20 cellular contexts compared by ENCODE assay signal in the genomic region with DNA sequence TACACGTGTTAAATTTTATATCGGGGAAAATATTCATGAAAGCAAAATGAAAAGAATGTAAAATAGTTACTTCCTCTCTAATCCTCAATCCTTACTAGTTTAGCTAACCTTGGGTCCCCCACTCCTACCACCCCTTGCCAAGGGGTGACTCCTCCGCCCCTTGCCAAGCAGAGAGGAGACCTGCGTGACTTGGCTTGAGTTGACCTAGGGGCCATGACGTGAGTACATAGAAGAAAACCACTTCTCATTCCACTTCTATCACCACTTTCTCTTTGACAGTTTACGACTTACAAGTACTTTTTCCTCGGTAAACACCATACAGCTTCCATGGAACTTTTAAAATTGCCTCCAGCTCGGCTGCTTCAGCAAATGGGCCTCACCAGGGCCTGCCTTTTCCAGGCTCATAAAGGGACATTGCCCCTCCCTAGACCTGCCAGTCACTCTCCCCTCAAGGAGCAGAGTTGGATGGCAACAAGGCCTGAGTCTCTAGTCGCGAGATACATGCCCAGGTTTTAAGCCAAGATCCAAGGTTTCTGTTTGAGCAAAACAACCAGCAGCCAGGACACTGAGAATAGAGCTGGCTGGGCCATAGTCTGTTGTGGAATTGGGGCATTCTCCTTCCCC. TPM values are rescaled to one million over a fixed set of nuclear protein-coding genes. Genes with fewer than 3 reads are reported as not detected.
DNase-seq lines count a peak whose midpoint lies in the region; ATAC-seq, FAIRE-seq and TF ChIP-seq lines count a peak whose summit lies in the region.
"Had no signal": no experiment of that assay in that cellular context is flagged by ENCODE, and none has a peak within 500 bp of the region (broad histone marks: within the 10 kb centered on the region; RNA-seq: fewer than 3 reads in every experiment).

No MANE protein-coding gene starts in this region.

- peaks cover 32% of the 10 kb centered on the region for H3K4me1 Mint-ChIP-seq in activated CD8-positive, alpha-beta T cell treated with anti-CD3 and anti-CD28 coated beads, Interleukin-2, amount 10 ng/mL, durations not matched to agents 7 days and 5 days (ENCODE audit: low read depth)
- peaks cover 25% of the 10 kb centered on the region for H3K4me1 Mint-ChIP-seq in activated CD8-positive, alpha-beta T cell treated with anti-CD3 and anti-CD28 coated beads for 36 hours (ENCODE audit: low read depth)
- H3K4me1 Mint-ChIP-seq in activated CD4-positive, alpha-beta memory T cell treated with anti-CD3 and anti-CD28 coated beads for 36 hours (ENCODE audit: low read depth) = peaks cover 16% of the 10 kb centered on the region

- H3K4me1 ChIP-seq in kidney (ENCODE audit: control insufficient read depth in 1 of 2, insufficient read depth in 1 of 2, low read depth in 1 of 2, low read length in 2 of 2) (no peaks in the 10 kb centered on the region), sigmoid colon (no peaks in the 10 kb centered on the region)
- H3K4me1 ChIP-seq: Peyer's patch had no signal

- no peaks in the 10 kb centered on the region for H3K9me3 Mint-ChIP-seq in activated CD8-positive, alpha-beta T cell treated with anti-CD3 and anti-CD28 coated beads, Interleukin-2, amount 10 ng/mL, durations not matched to agents 7 days and 5 days (ENCODE audit: insufficient read depth)
- H3K9me3 Mint-ChIP-seq in activated CD8-positive, alpha-beta T cell treated with anti-CD3 and anti-CD28 coated beads for 36 hours = no peaks in the 10 kb centered on the region
- H3K9me3 Mint-ChIP-seq in activated CD4-positive, alpha-beta memory T cell treated with anti-CD3 and anti-CD28 coated beads for 36 hours = no peaks in the 10 kb centered on the region

- H3K4me3 ChIP-seq in kidney (ENCODE audit: low read length in 2 of 2) = no peak overlapping the region
- H3K4me3 ChIP-seq in sigmoid colon = no peak overlapping the region
- H3K4me3 ChIP-seq: A549; BLaER1 treated with 17β-estradiol and CSF1 and Interleukin-3, amounts not matched to agents 10 nM and 100 nM; GM23248; Peyer's patch had no signal

- no peak overlapping the region for H3K4me3 Mint-ChIP-seq in activated CD8-positive, alpha-beta T cell treated with anti-CD3 and anti-CD28 coated beads, Interleukin-2, amount 10 ng/mL, durations not matched to agents 7 days and 5 days
- no peak overlapping the region for H3K4me3 Mint-ChIP-seq in activated CD8-positive, alpha-beta T cell treated with anti-CD3 and anti-CD28 coated beads for 36 hours
- H3K4me3 Mint-ChIP-seq in activated CD4-positive, alpha-beta memory T cell treated with anti-CD3 and anti-CD28 coated beads for 36 hours = no peak overlapping the region

- POLR2A ChIA-PET in activated CD8-positive, alpha-beta T cell treated with anti-CD3 and anti-CD28 coated beads, Interleukin-2, amount 10 ng/mL, durations not matched to agents 7 days and 5 days (lab: Charles Lee) = interaction anchor here (0.9 kb wide), 1 partner anchor 27 kb away, joined by 6 read pairs; no protein-coding TSS in a partner anchor
- POLR2A ChIA-PET in activated CD8-positive, alpha-beta T cell treated with anti-CD3 and anti-CD28 coated beads for 36 hours (lab: Charles Lee) = interaction anchor here (0.6 to 1.8 kb wide), 5 partner anchors 8 to 57 kb away, joined by 3 to 12 read pairs (median 3); no protein-coding TSS in a partner anchor
- POLR2A ChIA-PET in activated CD4-positive, alpha-beta memory T cell treated with anti-CD3 and anti-CD28 coated beads for 36 hours (lab: Charles Lee) = no interaction called here

- TF ChIP-seq CTCF in activated CD8-positive, alpha-beta T cell treated with anti-CD3 and anti-CD28 coated beads for 36 hours (IDR thresholded peaks at IDR 0.05) = no peak
- TF ChIP-seq CTCF in kidney (IDR thresholded peaks at IDR 0.05; ENCODE audit: borderline replicate concordance, extremely low read depth, insufficient read depth) (no peak), sigmoid colon (IDR thresholded peaks at IDR 0.05) (no peak)

- H3K36me3 Mint-ChIP-seq in activated CD8-positive, alpha-beta T cell treated with anti-CD3 and anti-CD28 coated beads, Interleukin-2, amount 10 ng/mL, durations not matched to agents 7 days and 5 days (ENCODE audit: low read depth) = peaks cover 26% of the 10 kb centered on the region
- peaks cover 6% of the 10 kb centered on the region for H3K36me3 Mint-ChIP-seq in activated CD8-positive, alpha-beta T cell treated with anti-CD3 and anti-CD28 coated beads for 36 hours (ENCODE audit: low read depth)
- H3K36me3 Mint-ChIP-seq in activated CD4-positive, alpha-beta memory T cell treated with anti-CD3 and anti-CD28 coated beads for 36 hours = no peaks in the 10 kb centered on the region

- no peaks in the 10 kb centered on the region for H3K27me3 ChIP-seq in sigmoid colon
- H3K27me3 ChIP-seq: BLaER1 treated with 17β-estradiol and CSF1 and Interleukin-3, amounts not matched to agents 10 nM and 100 nM; Peyer's patch had no signal

- no peak for DNase-seq in activated CD8-positive, alpha-beta T cell treated with anti-CD3 and anti-CD28 coated beads, Interleukin-2, amount 10 ng/mL, durations not matched to agents 7 days and 5 days
- no peak for DNase-seq in activated CD8-positive, alpha-beta T cell treated with anti-CD3 and anti-CD28 coated beads for 36 hours
- DNase-seq in kidney = peak; percentile 46
- DNase-seq in sigmoid colon = peak; percentile 37
- no peak for DNase-seq in activated CD4-positive, alpha-beta memory T cell treated with anti-CD3 and anti-CD28 coated beads for 36 hours
- DNase-seq: GF-D8, GM23248, KBM-7, NCI-H1105, NCI-H1694, NCI-H2107, NCI-H2227 treated with DMSO at 0.1 percent for 48 hours, Peyer's patch, Right ventricle myocardium superior had no signal

- no peaks in the 10 kb centered on the region; the same call in 1 of the 2 replicates for H3K36me3 ChIP-seq in KOPT-K1 (ENCODE audit: insufficient read depth, low read length)
- H3K36me3 ChIP-seq in kidney (ENCODE audit: control insufficient read depth in 1 of 2, insufficient read depth in 2 of 2, low read length in 2 of 2) = no peaks in the 10 kb centered on the region
- H3K36me3 ChIP-seq in sigmoid colon = peaks cover 0 to 40% (median 1%) of the 10 kb centered on the region in 4 donors
- H3K36me3 ChIP-seq: BLaER1 treated with 17β-estradiol and CSF1 and Interleukin-3, amounts not matched to agents 10 nM and 100 nM; Peyer's patch had no signal

- no peak for FAIRE-seq in kidney (lab: Jason Lieb, UNC)
- FAIRE-seq: A549, GM12891, GM18507 had no signal

- WGBS in sigmoid colon, 2 donors = 75 to 79% methylated on average over 10 of the region's 10 CpGs

- peak overlapping the region; percentile 89 for H3K27ac ChIP-seq in KOPT-K1 (ENCODE audit: low read depth, low read length, poor library complexity, severe bottlenecking)
- H3K27ac ChIP-seq in kidney (ENCODE audit: low read depth in 2 of 2, low read length in 2 of 2) = no peak overlapping the region
- no peak overlapping the region for H3K27ac ChIP-seq in sigmoid colon
- H3K27ac ChIP-seq: A549; BLaER1 treated with 17β-estradiol and CSF1 and Interleukin-3, amounts not matched to agents 10 nM and 100 nM; GM23248; Peyer's patch had no signal

- H3K9ac ChIP-seq in kidney (ENCODE audit: low read length in 2 of 2) = no peak overlapping the region
- H3K9ac ChIP-seq: BLaER1 treated with 17β-estradiol and CSF1 and Interleukin-3, amounts not matched to agents 10 nM and 100 nM; GM23248 had no signal

- no peak for ATAC-seq in activated CD8-positive, alpha-beta T cell treated with anti-CD3 and anti-CD28 coated beads, Interleukin-2, amount 10 ng/mL, durations not matched to agents 7 days and 5 days
- ATAC-seq in activated CD8-positive, alpha-beta T cell treated with anti-CD3 and anti-CD28 coated beads for 36 hours = no peak
- ATAC-seq in GM18909 (IDR thresholded peaks at IDR 0.05; ENCODE audit: poor library complexity, unreplicated experiment) = no peak

- no peak for TF ChIP-seq POLR2A in sigmoid colon (IDR thresholded peaks at IDR 0.05)

- H3K27me3 Mint-ChIP-seq in activated CD8-positive, alpha-beta T cell treated with anti-CD3 and anti-CD28 coated beads, Interleukin-2, amount 10 ng/mL, durations not matched to agents 7 days and 5 days (ENCODE audit: low read depth) = no peaks in the 10 kb centered on the region
- H3K27me3 Mint-ChIP-seq in activated CD8-positive, alpha-beta T cell treated with anti-CD3 and anti-CD28 coated beads for 36 hours = no peaks in the 10 kb centered on the region
- no peaks in the 10 kb centered on the region for H3K27me3 Mint-ChIP-seq in activated CD4-positive, alpha-beta memory T cell treated with anti-CD3 and anti-CD28 coated beads for 36 hours

- peak overlapping the region; percentile 34 for H3K27ac Mint-ChIP-seq in activated CD8-positive, alpha-beta T cell treated with anti-CD3 and anti-CD28 coated beads, Interleukin-2, amount 10 ng/mL, durations not matched to agents 7 days and 5 days
- H3K27ac Mint-ChIP-seq in activated CD8-positive, alpha-beta T cell treated with anti-CD3 and anti-CD28 coated beads for 36 hours = no peak overlapping the region
- H3K27ac Mint-ChIP-seq in activated CD4-positive, alpha-beta memory T cell treated with anti-CD3 and anti-CD28 coated beads for 36 hours = no peak overlapping the region

- CTCF ChIA-PET in activated CD8-positive, alpha-beta T cell treated with anti-CD3 and anti-CD28 coated beads, Interleukin-2, amount 10 ng/mL, durations not matched to agents 7 days and 5 days (lab: Charles Lee) = interaction anchor here (0.7 to 2.7 kb wide), 8 partner anchors 13 to 477 kb away, joined by 3 to 16 read pairs (median 3); partner anchors contain the start of gene FAM110A
- CTCF ChIA-PET in activated CD8-positive, alpha-beta T cell treated with anti-CD3 and anti-CD28 coated beads for 36 hours (lab: Charles Lee) = interaction anchor here (1.0 to 3.1 kb wide), 6 partner anchors 11 to 205 kb away, joined by 3 to 13 read pairs (median 8); partner anchors contain the start of gene NSFL1C
- CTCF ChIA-PET in activated CD4-positive, alpha-beta memory T cell treated with anti-CD3 and anti-CD28 coated beads for 36 hours (lab: Charles Lee) = interaction anchor here (1.0 to 1.7 kb wide), 3 partner anchors 14 to 44 kb away, joined by 3 to 4 read pairs (median 3); no protein-coding TSS in a partner anchor

- H3K9me3 ChIP-seq in KOPT-K1 (ENCODE audit: insufficient read depth, low read length, poor library complexity, severe bottlenecking) (no peaks in the 10 kb centered on the region), kidney (ENCODE audit: control insufficient read depth in 1 of 2, low read length in 2 of 2) (no peaks in the 10 kb centered on the region), sigmoid colon (no peaks in the 10 kb centered on the region)
- H3K9me3 ChIP-seq: A549; BLaER1 treated with 17β-estradiol and CSF1 and Interleukin-3, amounts not matched to agents 10 nM and 100 nM; Peyer's patch had no signal

- intact Hi-C loops in activated CD8-positive, alpha-beta T cell treated with anti-CD3 and anti-CD28 coated beads for 36 hours (cut with micrococcal nuclease) = no loop called here
- intact Hi-C loops in kidney (cut with DNase I) = no loop called here
- intact Hi-C loops in sigmoid colon (cut with DNase I) = no loop called here
- intact Hi-C loops in activated CD4-positive, alpha-beta memory T cell treated with anti-CD3 and anti-CD28 coated beads for 36 hours (cut with micrococcal nuclease) = no loop called here

- TF ChIP-seq EP300 in sigmoid colon (IDR thresholded peaks at IDR 0.05) = no peak

RNA-seq across cellular contexts. Expression of gene SDCBP2, which starts 29.9 kb away (rescaled TPM):
- total RNA-seq in activated CD8-positive, alpha-beta T cell treated with anti-CD3 and anti-CD28 coated beads, Interleukin-2, amount 10 ng/mL, durations not matched to agents 7 days and 5 days = 1 to 10 TPM; 1.9 to 2.0 TPM
- 1 to 10 TPM; 3.0 to 3.7 TPM for total RNA-seq in activated CD8-positive, alpha-beta T cell treated with anti-CD3 and anti-CD28 coated beads for 36 hours
- total RNA-seq in kidney (18.3 TPM), sigmoid colon (1 to 10 TPM; 1.1 to 3.6 (median 1.9) TPM)
- polyA plus RNA-seq in kidney (ENCODE audit: insufficient read depth, low read depth, low replicate concordance) (10.3 TPM), sigmoid colon (100 to 1,000 TPM; 229 to 724 (median 339) TPM)
- 1 to 10 TPM; 4.4 to 5.9 TPM for total RNA-seq in activated CD4-positive, alpha-beta memory T cell treated with anti-CD3 and anti-CD28 coated beads for 36 hours

RNA-seq across cellular contexts. Expression of gene SNPH, which starts 32.9 kb away (rescaled TPM):
- 1 to 10 TPM; 6.5 to 7.6 TPM for total RNA-seq in activated CD8-positive, alpha-beta T cell treated with anti-CD3 and anti-CD28 coated beads, Interleukin-2, amount 10 ng/mL, durations not matched to agents 7 days and 5 days
- 1 to 10 TPM; 3.7 to 4.1 TPM for total RNA-seq in activated CD8-positive, alpha-beta T cell treated with anti-CD3 and anti-CD28 coated beads for 36 hours
- total RNA-seq in kidney (3.1 TPM), sigmoid colon (10 to 100 TPM in 1 of 4 donors, 1 to 10 TPM in 3; 6.4 to 21.0 (median 8.9) TPM)
- polyA plus RNA-seq in kidney (ENCODE audit: insufficient read depth, low read depth, low replicate concordance) (3.1 TPM), sigmoid colon (1 to 10 TPM in 1 of 3 donors, under 1 TPM in 2; under 0.01 to 4.4 (median 0.23) TPM)
- 1 to 10 TPM; 3.4 to 4.3 TPM for total RNA-seq in activated CD4-positive, alpha-beta memory T cell treated with anti-CD3 and anti-CD28 coated beads for 36 hours

Comparison
In these comparisons a context has a peak if more than half of its experiments do, and no peak if none do; other contexts are left out.
1. DNase-seq: peak in kidney (single experiment) and sigmoid colon (single experiment); none in activated CD8-positive, alpha-beta T cell treated with anti-CD3 and anti-CD28 coated beads, Interleukin-2, amount 10 ng/mL, durations not matched to agents 7 days and 5 days (single experiment), activated CD8-positive, alpha-beta T cell treated with anti-CD3 and anti-CD28 coated beads for 36 hours (single experiment) and activated CD4-positive, alpha-beta memory T cell treated with anti-CD3 and anti-CD28 coated beads for 36 hours (single experiment).